In genomic region chr15:92819312-92820232, GRCh38 we compare ENCODE assay signal across 1 cellular context.
A peak's percentile ranks its signal among the peaks of the same experiment; 100 is the strongest.
TF ChIP-seq lines count a peak whose summit lies in the region.

No MANE protein-coding gene starts in this region.

TF ChIP-seq in K562, 482 proteins besides CTCF, POLR2A, EP300 and RAD21 (continued from another document):
- peak; percentile 13; the same call in 1 of the 2 replicates for TF ChIP-seq LARP7 (IDR thresholded peaks at IDR 0.05)
- no peak for TF ChIP-seq NONO (IDR thresholded peaks at IDR 0.05; ENCODE audit: low read depth in 2 of 2, low read length in 1 of 2)
- no peak for TF ChIP-seq RB1 (IDR thresholded peaks at IDR 0.05; ENCODE audit: low read depth)
- no peak for TF ChIP-seq FIP1L1 (IDR thresholded peaks at IDR 0.05; ENCODE audit: low read depth, low read length, poor library complexity, severe bottlenecking)
- TF ChIP-seq, protein P1, sequence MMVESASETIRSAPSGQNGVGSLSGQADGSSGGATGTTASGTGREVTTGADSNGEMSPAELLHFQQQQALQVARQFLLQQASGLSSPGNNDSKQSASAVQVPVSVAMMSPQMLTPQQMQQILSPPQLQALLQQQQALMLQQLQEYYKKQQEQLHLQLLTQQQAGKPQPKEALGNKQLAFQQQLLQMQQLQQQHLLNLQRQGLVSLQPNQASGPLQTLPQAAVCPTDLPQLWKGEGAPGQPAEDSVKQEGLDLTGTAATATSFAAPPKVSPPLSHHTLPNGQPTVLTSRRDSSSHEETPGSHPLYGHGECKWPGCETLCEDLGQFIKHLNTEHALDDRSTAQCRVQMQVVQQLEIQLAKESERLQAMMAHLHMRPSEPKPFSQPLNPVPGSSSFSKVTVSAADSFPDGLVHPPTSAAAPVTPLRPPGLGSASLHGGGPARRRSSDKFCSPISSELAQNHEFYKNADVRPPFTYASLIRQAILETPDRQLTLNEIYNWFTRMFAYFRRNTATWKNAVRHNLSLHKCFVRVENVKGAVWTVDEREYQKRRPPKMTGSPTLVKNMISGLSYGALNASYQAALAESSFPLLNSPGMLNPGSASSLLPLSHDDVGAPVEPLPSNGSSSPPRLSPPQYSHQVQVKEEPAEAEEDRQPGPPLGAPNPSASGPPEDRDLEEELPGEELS (CRISPR knock-in tag; IDR thresholded peaks at IDR 0.05; ENCODE audit: borderline replicate concordance), result no peak
- TF ChIP-seq, protein P2, sequence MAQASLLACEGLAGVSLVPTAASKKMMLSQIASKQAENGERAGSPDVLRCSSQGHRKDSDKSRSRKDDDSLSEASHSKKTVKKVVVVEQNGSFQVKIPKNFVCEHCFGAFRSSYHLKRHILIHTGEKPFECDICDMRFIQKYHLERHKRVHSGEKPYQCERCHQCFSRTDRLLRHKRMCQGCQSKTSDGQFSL (CRISPR knock-in tag; IDR thresholded peaks at IDR 0.05), result no peak
- TF ChIP-seq, protein P2 (tag; IDR thresholded peaks at IDR 0.05), result no peak
- TF ChIP-seq ZNF197 (CRISPR knock-in tag; IDR thresholded peaks at IDR 0.05; ENCODE audit: low read depth), result no peak
- TF ChIP-seq, protein P3, sequence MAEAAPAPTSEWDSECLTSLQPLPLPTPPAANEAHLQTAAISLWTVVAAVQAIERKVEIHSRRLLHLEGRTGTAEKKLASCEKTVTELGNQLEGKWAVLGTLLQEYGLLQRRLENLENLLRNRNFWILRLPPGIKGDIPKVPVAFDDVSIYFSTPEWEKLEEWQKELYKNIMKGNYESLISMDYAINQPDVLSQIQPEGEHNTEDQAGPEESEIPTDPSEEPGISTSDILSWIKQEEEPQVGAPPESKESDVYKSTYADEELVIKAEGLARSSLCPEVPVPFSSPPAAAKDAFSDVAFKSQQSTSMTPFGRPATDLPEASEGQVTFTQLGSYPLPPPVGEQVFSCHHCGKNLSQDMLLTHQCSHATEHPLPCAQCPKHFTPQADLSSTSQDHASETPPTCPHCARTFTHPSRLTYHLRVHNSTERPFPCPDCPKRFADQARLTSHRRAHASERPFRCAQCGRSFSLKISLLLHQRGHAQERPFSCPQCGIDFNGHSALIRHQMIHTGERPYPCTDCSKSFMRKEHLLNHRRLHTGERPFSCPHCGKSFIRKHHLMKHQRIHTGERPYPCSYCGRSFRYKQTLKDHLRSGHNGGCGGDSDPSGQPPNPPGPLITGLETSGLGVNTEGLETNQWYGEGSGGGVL (CRISPR knock-in tag; IDR thresholded peaks at IDR 0.05), result no peak
- TF ChIP-seq, protein P4, sequence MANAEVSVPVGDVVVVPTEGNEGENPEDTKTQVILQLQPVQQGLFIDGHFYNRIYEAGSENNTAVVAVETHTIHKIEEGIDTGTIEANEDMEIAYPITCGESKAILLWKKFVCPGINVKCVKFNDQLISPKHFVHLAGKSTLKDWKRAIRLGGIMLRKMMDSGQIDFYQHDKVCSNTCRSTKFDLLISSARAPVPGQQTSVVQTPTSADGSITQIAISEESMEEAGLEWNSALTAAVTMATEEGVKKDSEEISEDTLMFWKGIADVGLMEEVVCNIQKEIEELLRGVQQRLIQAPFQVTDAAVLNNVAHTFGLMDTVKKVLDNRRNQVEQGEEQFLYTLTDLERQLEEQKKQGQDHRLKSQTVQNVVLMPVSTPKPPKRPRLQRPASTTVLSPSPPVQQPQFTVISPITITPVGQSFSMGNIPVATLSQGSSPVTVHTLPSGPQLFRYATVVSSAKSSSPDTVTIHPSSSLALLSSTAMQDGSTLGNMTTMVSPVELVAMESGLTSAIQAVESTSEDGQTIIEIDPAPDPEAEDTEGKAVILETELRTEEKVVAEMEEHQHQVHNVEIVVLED (CRISPR knock-in tag; IDR thresholded peaks at IDR 0.05), result no peak
- TF ChIP-seq FOXO4 (CRISPR knock-in tag; IDR thresholded peaks at IDR 0.05), result no peak
- TF ChIP-seq RBM34 (IDR thresholded peaks at IDR 0.05; ENCODE audit: borderline replicate concordance, insufficient read depth, low read length), result no peak
- TF ChIP-seq, protein P5, sequence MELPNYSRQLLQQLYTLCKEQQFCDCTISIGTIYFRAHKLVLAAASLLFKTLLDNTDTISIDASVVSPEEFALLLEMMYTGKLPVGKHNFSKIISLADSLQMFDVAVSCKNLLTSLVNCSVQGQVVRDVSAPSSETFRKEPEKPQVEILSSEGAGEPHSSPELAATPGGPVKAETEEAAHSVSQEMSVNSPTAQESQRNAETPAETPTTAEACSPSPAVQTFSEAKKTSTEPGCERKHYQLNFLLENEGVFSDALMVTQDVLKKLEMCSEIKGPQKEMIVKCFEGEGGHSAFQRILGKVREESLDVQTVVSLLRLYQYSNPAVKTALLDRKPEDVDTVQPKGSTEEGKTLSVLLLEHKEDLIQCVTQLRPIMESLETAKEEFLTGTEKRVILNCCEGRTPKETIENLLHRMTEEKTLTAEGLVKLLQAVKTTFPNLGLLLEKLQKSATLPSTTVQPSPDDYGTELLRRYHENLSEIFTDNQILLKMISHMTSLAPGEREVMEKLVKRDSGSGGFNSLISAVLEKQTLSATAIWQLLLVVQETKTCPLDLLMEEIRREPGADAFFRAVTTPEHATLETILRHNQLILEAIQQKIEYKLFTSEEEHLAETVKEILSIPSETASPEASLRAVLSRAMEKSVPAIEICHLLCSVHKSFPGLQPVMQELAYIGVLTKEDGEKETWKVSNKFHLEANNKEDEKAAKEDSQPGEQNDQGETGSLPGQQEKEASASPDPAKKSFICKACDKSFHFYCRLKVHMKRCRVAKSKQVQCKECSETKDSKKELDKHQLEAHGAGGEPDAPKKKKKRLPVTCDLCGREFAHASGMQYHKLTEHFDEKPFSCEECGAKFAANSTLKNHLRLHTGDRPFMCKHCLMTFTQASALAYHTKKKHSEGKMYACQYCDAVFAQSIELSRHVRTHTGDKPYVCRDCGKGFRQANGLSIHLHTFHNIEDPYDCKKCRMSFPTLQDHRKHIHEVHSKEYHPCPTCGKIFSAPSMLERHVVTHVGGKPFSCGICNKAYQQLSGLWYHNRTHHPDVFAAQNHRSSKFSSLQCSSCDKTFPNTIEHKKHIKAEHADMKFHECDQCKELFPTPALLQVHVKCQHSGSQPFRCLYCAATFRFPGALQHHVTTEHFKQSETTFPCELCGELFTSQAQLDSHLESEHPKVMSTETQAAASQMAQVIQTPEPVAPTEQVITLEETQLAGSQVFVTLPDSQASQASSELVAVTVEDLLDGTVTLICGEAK (IDR thresholded peaks at IDR 0.05), result peak; percentile 58
- TF ChIP-seq, protein P5 (CRISPR knock-in tag; IDR thresholded peaks at IDR 0.05), result no peak
- TF ChIP-seq CBX5 (IDR thresholded peaks at IDR 0.05; ENCODE audit: borderline replicate concordance, low read depth), result no peak
- no peak for TF ChIP-seq NR1H2 (CRISPR knock-in tag; IDR thresholded peaks at IDR 0.05)
- TF ChIP-seq ZNF668 (CRISPR knock-in tag; IDR thresholded peaks at IDR 0.05), result no peak
- TF ChIP-seq MED1 (CRISPR knock-in tag; IDR thresholded peaks at IDR 0.05; ENCODE audit: borderline replicate concordance), result no peak
- no peak for TF ChIP-seq CLOCK (CRISPR knock-in tag; IDR thresholded peaks at IDR 0.05; ENCODE audit: borderline replicate concordance)
- TF ChIP-seq MEF2D (tag; conservative IDR thresholded peaks at IDR 0.05; ENCODE audit: low read depth), result no peak
- peak; percentile 46; the same call in 1 of the 2 replicates for TF ChIP-seq ELF1 (tag; IDR thresholded peaks at IDR 0.05)
- TF ChIP-seq PHF20 (IDR thresholded peaks at IDR 0.05; ENCODE audit: partially characterized antibody), result no peak
